7 cellular contexts compared by ENCODE assay signal in genomic region chr1:8424539-8425116, GRCh38.
A peak's percentile ranks its signal among the peaks of the same experiment; 100 is the strongest.
DNase-seq lines count a peak whose midpoint lies in the region; ATAC-seq and TF ChIP-seq lines count a peak whose summit lies in the region.

No MANE protein-coding gene starts in this region.

- peak overlapping the region; percentile 72 for H3K4me3 Mint-ChIP-seq in activated CD8-positive, alpha-beta memory T cell treated with anti-CD3 and anti-CD28 coated beads, Interleukin-2, amount 10 ng/mL, durations not matched to agents 7 days and 5 days
- peak overlapping the region; percentile 94 for H3K4me3 Mint-ChIP-seq in natural killer cell treated with Interleukin-12 subunit alpha and Interleukin-12 subunit beta and Interleukin-15 and Interleukin-18, amount 100 ng/mL, for 72 hours

- H3K4me3 ChIP-seq in esophagus muscularis mucosa: peak overlapping the region; percentile 82 to 93 (median 88)
- peak overlapping the region in 1 of 2 donors; percentile 95 for H3K4me3 ChIP-seq in aorta (ENCODE audit: low read length in 2 of 2)

- peak; percentile 56 for TF ChIP-seq EP300 in esophagus muscularis mucosa (IDR thresholded peaks at IDR 0.05)

- DNase-seq in NCI-H1436 treated with DMSO at 0.1 percent for 48 hours (lab: John Stamatoyannopoulos, UW) (peak; percentile 18), esophagus muscularis mucosa (ENCODE audit: extremely low spot score) (no peak), aorta (peak in 1 of 2 donors; percentile 53)
- peak; percentile 64 for DNase-seq in activated CD8-positive, alpha-beta memory T cell treated with anti-CD3 and anti-CD28 coated beads, Interleukin-2, amount 10 ng/mL, durations not matched to agents 7 days and 5 days
- no peak for DNase-seq in natural killer cell treated with Interleukin-12 subunit alpha and Interleukin-12 subunit beta and Interleukin-15 and Interleukin-18, amount 100 ng/mL, for 72 hours (ENCODE audit: low spot score)

- CTCF ChIA-PET in activated CD8-positive, alpha-beta memory T cell treated with anti-CD3 and anti-CD28 coated beads, Interleukin-2, amount 10 ng/mL, durations not matched to agents 7 days and 5 days (lab: Charles Lee): interaction anchor here (1.1 to 1.3 kb wide), 4 partner anchors 16 to 294 kb away, joined by 3 to 5 read pairs (median 4); no protein-coding TSS in a partner anchor

- H3K36me3 Mint-ChIP-seq in activated CD8-positive, alpha-beta memory T cell treated with anti-CD3 and anti-CD28 coated beads, Interleukin-2, amount 10 ng/mL, durations not matched to agents 7 days and 5 days: peaks cover 12% of the 10 kb centered on the region
- no peaks in the 10 kb centered on the region for H3K36me3 Mint-ChIP-seq in natural killer cell treated with Interleukin-12 subunit alpha and Interleukin-12 subunit beta and Interleukin-15 and Interleukin-18, amount 100 ng/mL, for 72 hours

- H3K27ac ChIP-seq in esophagus muscularis mucosa (replicated peaks in 1 of 4): peak overlapping the region; percentile 99
- peak overlapping the region in 1 of 2 donors; percentile 90 for H3K27ac ChIP-seq in aorta (ENCODE audit: low read depth in 1 of 2, low read length in 2 of 2)

- H3K36me3 ChIP-seq in esophagus muscularis mucosa (peaks cover 0 to 12% (median 3%) of the 10 kb centered on the region in 4 donors), aorta (ENCODE audit: control insufficient read depth in 1 of 2, insufficient read depth in 2 of 2, low read length in 1 of 2) (peaks cover 0 to 2% of the 10 kb centered on the region in 2 donors)

- no peak for TF ChIP-seq POLR2A in esophagus muscularis mucosa (IDR thresholded peaks at IDR 0.05; ENCODE audit: low read depth)

- intact Hi-C loops in esophagus muscularis mucosa (cut with DNase I) (loop anchor here (5.0 kb wide), 1 partner anchor 52 kb away; no protein-coding TSS in a partner anchor), aorta (cut with DNase I) (loop anchor here in 1 of 2 donors (5.0 to 10.0 kb wide), 3 partner anchors 52 to 280 kb away; no protein-coding TSS in a partner anchor)

- 28% methylated on average over 9 of the region's 9 CpGs for WGBS in esophagus muscularis mucosa
- WGBS in aorta, 2 donors: 12 to 17% methylated on average over 9 of the region's 9 CpGs

- peaks cover 51% of the 10 kb centered on the region for H3K4me1 Mint-ChIP-seq in activated CD8-positive, alpha-beta memory T cell treated with anti-CD3 and anti-CD28 coated beads, Interleukin-2, amount 10 ng/mL, durations not matched to agents 7 days and 5 days
- H3K4me1 Mint-ChIP-seq in natural killer cell treated with Interleukin-12 subunit alpha and Interleukin-12 subunit beta and Interleukin-15 and Interleukin-18, amount 100 ng/mL, for 72 hours (ENCODE audit: low read depth in 2 of 2): peaks cover 46 to 48% of the 10 kb centered on the region in 2 donors

- peaks cover 14% of the 10 kb centered on the region for H3K27me3 Mint-ChIP-seq in activated CD8-positive, alpha-beta memory T cell treated with anti-CD3 and anti-CD28 coated beads, Interleukin-2, amount 10 ng/mL, durations not matched to agents 7 days and 5 days
- peaks cover 0 to 7% of the 10 kb centered on the region in 2 donors for H3K27me3 Mint-ChIP-seq in natural killer cell treated with Interleukin-12 subunit alpha and Interleukin-12 subunit beta and Interleukin-15 and Interleukin-18, amount 100 ng/mL, for 72 hours

- H3K4me1 ChIP-seq in esophagus muscularis mucosa (peaks cover 33 to 68% (median 44%) of the 10 kb centered on the region in 4 donors), aorta (ENCODE audit: control insufficient read depth in 1 of 2, insufficient read depth in 2 of 2, low read length in 2 of 2) (peaks cover 0 to 5% of the 10 kb centered on the region in 2 donors)

- TF ChIP-seq CTCF in esophagus muscularis mucosa (IDR thresholded peaks at IDR 0.05): no peak

- peak; percentile 28 for ATAC-seq in GM19035 (IDR thresholded peaks at IDR 0.05; ENCODE audit: unreplicated experiment)
- peak; percentile 25 for ATAC-seq in activated CD8-positive, alpha-beta memory T cell treated with anti-CD3 and anti-CD28 coated beads, Interleukin-2, amount 10 ng/mL, durations not matched to agents 7 days and 5 days
- ATAC-seq in natural killer cell treated with Interleukin-12 subunit alpha and Interleukin-12 subunit beta and Interleukin-15 and Interleukin-18, amount 100 ng/mL, for 72 hours: peak in 1 of 2 donors; percentile 35
- ATAC-seq in aorta (ENCODE audit: low FRiP score): peak; percentile 8
- ATAC-seq in HG03097 (IDR thresholded peaks at IDR 0.05; ENCODE audit: low FRiP score, unreplicated experiment): no peak

- H3K27me3 ChIP-seq in esophagus muscularis mucosa (no peaks in the 10 kb centered on the region), aorta (ENCODE audit: control insufficient read depth in 1 of 2, insufficient read depth in 2 of 2, low read length in 1 of 2) (no peaks in the 10 kb centered on the region)

- peak overlapping the region; percentile 74 for H3K27ac Mint-ChIP-seq in activated CD8-positive, alpha-beta memory T cell treated with anti-CD3 and anti-CD28 coated beads, Interleukin-2, amount 10 ng/mL, durations not matched to agents 7 days and 5 days
- peak overlapping the region; percentile 75 to 92 for H3K27ac Mint-ChIP-seq in natural killer cell treated with Interleukin-12 subunit alpha and Interleukin-12 subunit beta and Interleukin-15 and Interleukin-18, amount 100 ng/mL, for 72 hours

- no peaks in the 10 kb centered on the region for H3K9me3 ChIP-seq in esophagus muscularis mucosa
- H3K9me3 ChIP-seq in aorta (ENCODE audit: control insufficient read depth, low read length): no peaks in the 10 kb centered on the region

- no peaks in the 10 kb centered on the region for H3K9me3 Mint-ChIP-seq in activated CD8-positive, alpha-beta memory T cell treated with anti-CD3 and anti-CD28 coated beads, Interleukin-2, amount 10 ng/mL, durations not matched to agents 7 days and 5 days (ENCODE audit: low read depth)
- H3K9me3 Mint-ChIP-seq in natural killer cell treated with Interleukin-12 subunit alpha and Interleukin-12 subunit beta and Interleukin-15 and Interleukin-18, amount 100 ng/mL, for 72 hours: no peaks in the 10 kb centered on the region

Comparison
In these comparisons a context has a peak if more than half of its experiments do, and no peak if none do; other contexts are left out.
1. DNase-seq: peak in NCI-H1436 treated with DMSO at 0.1 percent for 48 hours (single experiment) and activated CD8-positive, alpha-beta memory T cell treated with anti-CD3 and anti-CD28 coated beads, Interleukin-2, amount 10 ng/mL, durations not matched to agents 7 days and 5 days (single experiment); none in esophagus muscularis mucosa (single experiment) and natural killer cell treated with Interleukin-12 subunit alpha and Interleukin-12 subunit beta and Interleukin-15 and Interleukin-18, amount 100 ng/mL, for 72 hours (single experiment).